27 cellular contexts compared by ENCODE assay signal in genomic region chr12:47159348-47159747, GRCh38.
DNase-seq lines count a peak whose midpoint lies in the region; ATAC-seq, FAIRE-seq and TF ChIP-seq lines count a peak whose summit lies in the region.
"Had no signal": no experiment of that assay in that cellular context is flagged by ENCODE, and none has a peak within 500 bp of the region (broad histone marks: within the 10 kb centered on the region; RNA-seq: fewer than 3 reads in every experiment).

No MANE protein-coding gene starts in this region.

- in situ Hi-C loops in K562 (cut with MboI): no loop called here

- H3K79me2 ChIP-seq in K562 (ENCODE audit: control insufficient read depth, insufficient read depth, low read length): no peaks in the 10 kb centered on the region

- peaks cover 41% of the 10 kb centered on the region for H3K4me1 Mint-ChIP-seq in activated T-cell treated with anti-CD3 and anti-CD28 coated beads, Interleukin-2, amount 50 U/mL, for 72 hours (ENCODE audit: low read depth)
- H3K4me1 Mint-ChIP-seq in T-helper 17 cell: peaks cover 13% of the 10 kb centered on the region
- H3K4me1 Mint-ChIP-seq in stimulated activated memory B cell treated with anti-CD40 and anti-IgM and Interleukin-4, amounts not matched to agents 10 μg/mL and 1 μg/mL and 100 μg/mL, for 72 hours: peaks cover 29% of the 10 kb centered on the region

- H3K27ac ChIP-seq in K562 (ENCODE audit: extremely low read depth, low read depth, low read length) (no peak overlapping the region), right lobe of liver (no peak overlapping the region)
- H3K27ac ChIP-seq: BLaER1 had no signal

- H3K9me3 Mint-ChIP-seq in activated T-cell treated with anti-CD3 and anti-CD28 coated beads, Interleukin-2, amount 50 U/mL, for 72 hours: peaks cover 1 to 15% of the 10 kb centered on the region in 2 donors
- H3K9me3 Mint-ChIP-seq in stimulated activated memory B cell treated with anti-CD40 and anti-IgM and Interleukin-4, amounts not matched to agents 10 μg/mL and 1 μg/mL and 100 μg/mL, for 72 hours: peaks cover 12% of the 10 kb centered on the region

- H3K36me3 ChIP-seq in K562 (ENCODE audit: control insufficient read depth, insufficient read depth, low read length) (no peaks in the 10 kb centered on the region), right lobe of liver (no peaks in the 10 kb centered on the region)
- H3K36me3 ChIP-seq: BE2C, BLaER1 had no signal

- H3K9me1 ChIP-seq in K562 (ENCODE audit: control insufficient read depth, insufficient read depth, low read length): no peaks in the 10 kb centered on the region

- POLR2A ChIA-PET in K562 (lab: Yijun Ruan, JAX): no interaction called here

- TF ChIP-seq CTCF in K562 (IDR thresholded peaks at IDR 0.05 in 2 of 3, conservative IDR thresholded peaks at IDR 0.05 in 1 of 3; ENCODE audit: insufficient read depth in 2 of 3, low read depth in 1 of 3, low read length in 3 of 3): no peak
- no peak for TF ChIP-seq CTCF in right lobe of liver (IDR thresholded peaks at IDR 0.05)

- DNase-seq in activated T-cell treated with anti-CD3 and anti-CD28 coated beads, Interleukin-2, amount 50 U/mL, for 72 hours: no peak
- DNase-seq in activated T-cell treated with anti-CD3 and anti-CD28 coated beads for 4 hours (no peak), T-helper 17 cell (no peak), K562 (ENCODE audit: extremely low read depth in 1 of 4, low spot score in 3 of 4) (no peak), cerebellar cortex (ENCODE audit: low spot score) (no peak), right lobe of liver (no peak)
- DNase-seq: 8988T; ACHN; BE2C; C1 segment of cervical spinal cord; CD4-positive, alpha-beta memory T cell; CD4-positive, CD25-positive, alpha-beta regulatory T cell; CD8-positive, alpha-beta memory T cell; COR-L47; DMS 273 treated with DMSO at 0.1 percent for 48 hours; DMS153; DMS53; DMS79; DND-41; EL; GDM1 had no signal

- TF ChIP-seq POLR2A in K562 (conservative IDR thresholded peaks at IDR 0.05) (no peak), right lobe of liver (IDR thresholded peaks at IDR 0.05) (no peak)

- no peak for TF ChIP-seq RAD21 in K562 (CRISPR knock-in tag; conservative IDR thresholded peaks at IDR 0.05 in 1 of 2, IDR thresholded peaks at IDR 0.05 in 1 of 2)

- H3K4me3 ChIP-seq in K562: no peak overlapping the region
- no peak overlapping the region for H3K4me3 ChIP-seq in right lobe of liver
- H3K4me3 ChIP-seq: BLaER1, GM12878 had no signal

- no peak for FAIRE-seq in K562 (lab: Jason Lieb, UNC)
- FAIRE-seq: A204.1, GM12878, GM12892 had no signal

- H3K27me3 Mint-ChIP-seq in activated T-cell treated with anti-CD3 and anti-CD28 coated beads, Interleukin-2, amount 50 U/mL, for 72 hours (ENCODE audit: low read depth): no peaks in the 10 kb centered on the region
- H3K27me3 Mint-ChIP-seq in T-helper 17 cell: no peaks in the 10 kb centered on the region
- H3K27me3 Mint-ChIP-seq in stimulated activated memory B cell treated with anti-CD40 and anti-IgM and Interleukin-4, amounts not matched to agents 10 μg/mL and 1 μg/mL and 100 μg/mL, for 72 hours: no peaks in the 10 kb centered on the region
- H3K27me3 Mint-ChIP-seq: CD4-positive, alpha-beta memory T cell; CD4-positive, CD25-positive, alpha-beta regulatory T cell; CD8-positive, alpha-beta memory T cell had no signal

- H3K27me3 ChIP-seq in K562 (ENCODE audit: control insufficient read depth in 2 of 2, insufficient read depth in 2 of 2, low read length in 2 of 2) (no peaks in the 10 kb centered on the region), right lobe of liver (no peaks in the 10 kb centered on the region)
- H3K27me3 ChIP-seq: BE2C, BLaER1 had no signal

- no peak for ATAC-seq in activated T-cell treated with anti-CD3 and anti-CD28 coated beads, Interleukin-2, amount 50 U/mL, for 72 hours (replicated peaks in 1 of 2)
- ATAC-seq in T-helper 17 cell: no peak
- no peak for ATAC-seq in K562
- ATAC-seq in stimulated activated memory B cell treated with anti-CD40 and anti-IgM and Interleukin-4, amounts not matched to agents 10 μg/mL and 1 μg/mL and 100 μg/mL, for 72 hours: no peak
- no peak for ATAC-seq in right lobe of liver
- ATAC-seq: GM12878 had no signal

- BruUV-seq in K562 (replicated peaks; lab: Mats Ljungman, UMichigan): no TSS peak

- H3K4me1 ChIP-seq in K562 (replicated peaks in 1 of 2; ENCODE audit: control insufficient read depth in 2 of 2, insufficient read depth in 2 of 2, low read length in 2 of 2) (peaks cover 3 to 14% of the 10 kb centered on the region in 2 experiments; a peak in 4 of 5 replicates), right lobe of liver (peaks cover 0 to 5% (median 0%) of the 10 kb centered on the region in 4 donors)
- H3K4me1 ChIP-seq: BE2C, BLaER1 had no signal

- no peak overlapping the region for H3K4me2 ChIP-seq in K562 (ENCODE audit: insufficient read depth, low read length)
- H3K4me2 ChIP-seq: BLaER1 had no signal

- H3K4me3 Mint-ChIP-seq in activated T-cell treated with anti-CD3 and anti-CD28 coated beads, Interleukin-2, amount 50 U/mL, for 72 hours: no peak overlapping the region
- no peak overlapping the region for H3K4me3 Mint-ChIP-seq in T-helper 17 cell
- H3K4me3 Mint-ChIP-seq in stimulated activated memory B cell treated with anti-CD40 and anti-IgM and Interleukin-4, amounts not matched to agents 10 μg/mL and 1 μg/mL and 100 μg/mL, for 72 hours: no peak overlapping the region
- H3K4me3 Mint-ChIP-seq: CD14-positive monocyte; CD4-positive, CD25-positive, alpha-beta regulatory T cell; CD8-positive, alpha-beta memory T cell had no signal

- peaks cover 10 to 32% of the 10 kb centered on the region in 2 donors for H3K36me3 Mint-ChIP-seq in activated T-cell treated with anti-CD3 and anti-CD28 coated beads, Interleukin-2, amount 50 U/mL, for 72 hours (ENCODE audit: insufficient read depth in 2 of 2)
- peaks cover 7% of the 10 kb centered on the region for H3K36me3 Mint-ChIP-seq in T-helper 17 cell (ENCODE audit: low read depth)
- peaks cover 35% of the 10 kb centered on the region for H3K36me3 Mint-ChIP-seq in stimulated activated memory B cell treated with anti-CD40 and anti-IgM and Interleukin-4, amounts not matched to agents 10 μg/mL and 1 μg/mL and 100 μg/mL, for 72 hours
- H3K36me3 Mint-ChIP-seq: CD14-positive monocyte had no signal

- H3K9me3 ChIP-seq in T-helper 17 cell (ENCODE audit: control insufficient read depth, low read length, poor library complexity, severe bottlenecking) (no peaks in the 10 kb centered on the region), K562 (replicated peaks; ENCODE audit: control insufficient read depth, insufficient read depth, low read depth, low read length) (no peaks in the 10 kb centered on the region), right lobe of liver (no peaks in the 10 kb centered on the region)
- H3K9me3 ChIP-seq: BE2C had no signal

- CTCF ChIA-PET in K562 (lab: Yijun Ruan, JAX; ENCODE audit: low intra/inter-chr PET ratio): no interaction called here

- peak overlapping the region; percentile 54 for H3K27ac Mint-ChIP-seq in activated T-cell treated with anti-CD3 and anti-CD28 coated beads, Interleukin-2, amount 50 U/mL, for 72 hours
- H3K27ac Mint-ChIP-seq in T-helper 17 cell: peak overlapping the region; percentile 14
- peak overlapping the region; percentile 36 for H3K27ac Mint-ChIP-seq in stimulated activated memory B cell treated with anti-CD40 and anti-IgM and Interleukin-4, amounts not matched to agents 10 μg/mL and 1 μg/mL and 100 μg/mL, for 72 hours
- H3K27ac Mint-ChIP-seq: CD14-positive monocyte had no signal

- 76% methylated on average over 1 of the region's 1 CpG for WGBS in K562 (ENCODE audit: insufficient coverage, low coverage, missing lambda C conversion rate)
- WGBS in right lobe of liver (ENCODE audit: insufficient coverage, low coverage, low lambda C conversion rate, missing lambda C conversion rate): 89% methylated on average over 1 of the region's 1 CpG

- no peaks in the 10 kb centered on the region for H4K20me1 ChIP-seq in K562 (replicated peaks; ENCODE audit: control insufficient read depth, insufficient read depth, low read length)
- H4K20me1 ChIP-seq: BLaER1 had no signal

- H3K9ac ChIP-seq in K562 (ENCODE audit: insufficient read depth in 1 of 2, low read depth in 2 of 2, low read length in 2 of 2): no peak overlapping the region
- H3K9ac ChIP-seq: BLaER1 had no signal

- no peak overlapping the region for H2AFZ ChIP-seq in K562 (ENCODE audit: low read depth, low read length)

- no peak for TF ChIP-seq EP300 in K562 (IDR thresholded peaks at IDR 0.05; ENCODE audit: low read length)

- intact Hi-C loops in K562 (cut with micrococcal nuclease): no loop called here
- intact Hi-C loops in right lobe of liver (cut with DNase I): no loop called here

TF ChIP-seq in K562, 482 proteins besides CTCF, POLR2A, EP300 and RAD21 (continues in another document):
- TF ChIP-seq ZNF316 (IDR thresholded peaks at IDR 0.05) (peak; percentile 36), ZNF512 (tag; IDR thresholded peaks at IDR 0.05) (peak; percentile 23; the same call in 1 of the 2 replicates), MYNN (IDR thresholded peaks at IDR 0.05) (no peak), MYNN (CRISPR knock-in tag; IDR thresholded peaks at IDR 0.05) (no peak), TRIM24 (IDR thresholded peaks at IDR 0.05) (0 out of 4 replicates have a peak, but pooled peaks of 1 of the 2 experiments have one; percentile 5)
